Comparison of ENCODE assay signal across 10 cellular contexts in genomic region chr11:117026593-117027330, GRCh38.
DNase-seq lines count a peak whose midpoint lies in the region; ATAC-seq and TF ChIP-seq lines count a peak whose summit lies in the region.
"Had no signal": no experiment of that assay in that cellular context is flagged by ENCODE, and none has a peak within 500 bp of the region (broad histone marks: within the 10 kb centered on the region; RNA-seq: fewer than 3 reads in every experiment).

No MANE protein-coding gene starts in this region.

- TF ChIP-seq CTCF in CD14-positive monocyte (IDR thresholded peaks at IDR 0.05) = no peak
- no peak for TF ChIP-seq CTCF in astrocyte of the cerebellum (IDR thresholded peaks at IDR 0.05; ENCODE audit: low read depth, low read length, missing control alignments)
- TF ChIP-seq CTCF in body of pancreas (IDR thresholded peaks at IDR 0.05) = no peak

- H3K4me1 Mint-ChIP-seq in CD14-positive monocyte = peaks cover 62% of the 10 kb centered on the region

- peaks cover 35% of the 10 kb centered on the region for H3K4me1 ChIP-seq in body of pancreas

- no peaks in the 10 kb centered on the region for H3K27me3 Mint-ChIP-seq in CD14-positive monocyte (ENCODE audit: low read depth in 3 of 3)

- peak overlapping the region in 4 of 7 donors; percentile 12 to 74 (median 31) for H3K27ac Mint-ChIP-seq in CD14-positive monocyte

- ATAC-seq in HG03439 (IDR thresholded peaks at IDR 0.05; ENCODE audit: unreplicated experiment) (no peak), GM21619 (IDR thresholded peaks at IDR 0.05; ENCODE audit: unreplicated experiment) (no peak), body of pancreas (no peak)

- H3K27me3 ChIP-seq in body of pancreas = no peaks in the 10 kb centered on the region
- H3K27me3 ChIP-seq: right atrium auricular region had no signal

- no peaks in the 10 kb centered on the region for H3K9me3 ChIP-seq in body of pancreas
- H3K9me3 ChIP-seq: right atrium auricular region had no signal

- H3K4me3 Mint-ChIP-seq in CD14-positive monocyte = no peak overlapping the region

- H3K4me3 ChIP-seq in astrocyte of the cerebellum (ENCODE audit: low read depth, low read length) (no peak overlapping the region), body of pancreas (no peak overlapping the region)
- H3K4me3 ChIP-seq: right atrium auricular region had no signal

- H3K36me3 ChIP-seq in body of pancreas (replicated peaks in 1 of 2; ENCODE audit: insufficient read depth in 1 of 2, low read depth in 2 of 2) = no peaks in the 10 kb centered on the region
- H3K36me3 ChIP-seq: right atrium auricular region had no signal

- H3K27ac ChIP-seq in body of pancreas = no peak overlapping the region
- H3K27ac ChIP-seq: right atrium auricular region had no signal

- H3K36me3 Mint-ChIP-seq in CD14-positive monocyte = peaks cover 3 to 6% of the 10 kb centered on the region in 2 donors

- DNase-seq in CD14-positive monocyte (ENCODE audit: low spot score) = no peak
- DNase-seq in M059J (ENCODE audit: low read depth) = peak; percentile 72
- peak; percentile 52 for DNase-seq in astrocyte of the cerebellum (ENCODE audit: low read depth)
- DNase-seq in middle frontal gyrus (ENCODE audit: extremely low spot score, low spot score) = peak; percentile 20
- no peak for DNase-seq in islet precursor cell
- no peak for DNase-seq in body of pancreas
- DNase-seq: activated gamma-delta T cell had no signal

- no peak for TF ChIP-seq POLR2A in body of pancreas (IDR thresholded peaks at IDR 0.05)

- in situ Hi-C loops in astrocyte of the cerebellum (cut with HindIII; ENCODE audit: low sequenced_read_pairs) = no loop called here

- H3K9me3 Mint-ChIP-seq in CD14-positive monocyte = no peaks in the 10 kb centered on the region

- intact Hi-C loops in CD14-positive monocyte (cut with micrococcal nuclease) = loop anchor here (5.0 kb wide), 2 partner anchors 46 to 54 kb away; no protein-coding TSS in a partner anchor
- intact Hi-C loops in body of pancreas (cut with DNase I) = no loop called here

- 74 to 78% methylated on average over 6 of the region's 6 CpGs for WGBS in body of pancreas, 2 donors

Comparison
In these comparisons a context has a peak if more than half of its experiments do, and no peak if none do; other contexts are left out.
1. DNase-seq: peak in M059J (single experiment), astrocyte of the cerebellum (single experiment) and middle frontal gyrus (single experiment); none in CD14-positive monocyte (single experiment), islet precursor cell (single experiment) and body of pancreas (0 of 4).